In genomic region chr5:128920345-128921215, GRCh38 we compare ENCODE assay signal across 2 cellular contexts.
A peak's percentile ranks its signal among the peaks of the same experiment; 100 is the strongest.
TF ChIP-seq lines count a peak whose summit lies in the region.

No MANE protein-coding gene starts in this region.

TF ChIP-seq in SK-N-SH treated with all-trans-retinoic acid at 6 μM for 48 hours, 23 proteins besides CTCF, POLR2A, EP300 and RAD21 (continued from another document):
- 0 out of 2 replicates have a peak, but pooled peaks have one; percentile 40 for TF ChIP-seq POU6F1 (CRISPR knock-in tag; IDR thresholded peaks at IDR 0.05; ENCODE audit: borderline replicate concordance, low read depth)
- peak; percentile 53; the same call in 1 of the 2 replicates for TF ChIP-seq TOX (CRISPR knock-in tag; IDR thresholded peaks at IDR 0.05; ENCODE audit: borderline replicate concordance)

TF ChIP-seq in SK-N-SH, 30 proteins besides CTCF, POLR2A, EP300 and RAD21 (continued from another document):
- TF ChIP-seq ZBTB33 (IDR thresholded peaks at IDR 0.05; ENCODE audit: borderline replicate concordance, low read depth) = no peak
- TF ChIP-seq JUND (IDR thresholded peaks at IDR 0.05) = no peak
- TF ChIP-seq FOXJ3 (CRISPR knock-in tag; IDR thresholded peaks at IDR 0.05) = no peak
- TF ChIP-seq ELF1 (IDR thresholded peaks at IDR 0.05) = no peak
- TF ChIP-seq SIN3A (IDR thresholded peaks at IDR 0.05; ENCODE audit: borderline replicate concordance, low read depth, low read length) = no peak
- TF ChIP-seq TEAD4 (IDR thresholded peaks at IDR 0.05; ENCODE audit: borderline replicate concordance, insufficient read depth) = no peak
- TF ChIP-seq REST (IDR thresholded peaks at IDR 0.05; ENCODE audit: low read depth, low read length) = no peak
- no peak for TF ChIP-seq USF1 (IDR thresholded peaks at IDR 0.05; ENCODE audit: borderline replicate concordance, low read depth)
